ENCODE assay signal across 33 cellular contexts in the genomic region with DNA sequence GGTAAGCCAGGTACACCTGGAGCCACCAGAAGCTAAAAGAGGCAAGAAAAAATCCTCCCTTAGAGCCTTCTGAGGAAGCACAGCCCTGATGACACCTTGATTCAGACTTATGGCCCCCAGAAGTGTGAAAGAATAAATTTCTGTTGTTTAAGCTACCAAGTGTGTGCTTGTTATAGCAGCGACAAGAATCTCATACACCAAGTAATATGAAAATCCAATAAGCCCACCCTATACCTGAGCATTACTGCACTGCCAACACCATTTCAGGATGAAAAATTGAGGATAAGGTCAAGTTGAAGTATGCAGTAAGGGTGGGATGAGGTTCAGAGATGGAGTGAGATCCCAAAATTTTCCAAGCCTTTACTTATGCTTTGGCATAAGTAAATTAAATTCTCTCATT.
DNase-seq lines count a peak whose midpoint lies in the region; ATAC-seq, FAIRE-seq and TF ChIP-seq lines count a peak whose summit lies in the region.
"Had no signal": no experiment of that assay in that cellular context is flagged by ENCODE, and none has a peak within 500 bp of the region (broad histone marks: within the 10 kb centered on the region; RNA-seq: fewer than 3 reads in every experiment).

No MANE protein-coding gene starts in this region.

- H2AFZ ChIP-seq in HepG2 (ENCODE audit: low read length) (no peak overlapping the region), H9 (ENCODE audit: low read length) (no peak overlapping the region)

- intact Hi-C loops in HepG2 (cut with micrococcal nuclease; ENCODE audit: unreplicated experiment), result no loop called here
- intact Hi-C loops in right lobe of liver (cut with DNase I), result no loop called here

- no peak overlapping the region for H2BK5ac ChIP-seq in H9 (ENCODE audit: insufficient read length, low read length)

- H3K9me3 ChIP-seq in HepG2 (ENCODE audit: low read length) (peaks cover 10% of the 10 kb centered on the region), right lobe of liver (no peaks in the 10 kb centered on the region), H9 (ENCODE audit: control insufficient read depth, low read depth, low read length) (no peaks in the 10 kb centered on the region)
- H3K9me3 ChIP-seq: BE2C had no signal

- no peaks in the 10 kb centered on the region for H3K79me1 ChIP-seq in H9 (ENCODE audit: insufficient read depth, low read depth, low read length, poor library complexity, severe bottlenecking)

- H3K27me3 ChIP-seq in HepG2 (ENCODE audit: control insufficient read depth in 1 of 2, insufficient read depth in 2 of 2, low read length in 2 of 2) (no peaks in the 10 kb centered on the region), right lobe of liver (no peaks in the 10 kb centered on the region), H9 (ENCODE audit: insufficient read depth, low read length) (no peaks in the 10 kb centered on the region)
- H3K27me3 ChIP-seq: BLaER1; BLaER1 treated with 17β-estradiol and CSF1 and Interleukin-3, amounts not matched to agents 10 nM and 100 nM had no signal

- no peak for TF ChIP-seq RAD21 in HepG2 (CRISPR knock-in tag; IDR thresholded peaks at IDR 0.05)

- WGBS in HepG2 (ENCODE audit: low lambda C conversion rate), result 0% methylated on average over 1 of the region's 1 CpG
- WGBS in right lobe of liver (ENCODE audit: insufficient coverage, low coverage, low lambda C conversion rate, missing lambda C conversion rate), result no CpG with 5 or more reads among the region's 1 CpG
- whole genome bisulfite sequencing in H9 (ENCODE audit: extremely low coverage, insufficient read length, low lambda C conversion rate), result no CpG with 5 or more reads among the region's 1 CpG

- peaks cover 0 to 4% (median 0%) of the 10 kb centered on the region in 3 experiments; a peak in 2 of 7 replicates for H3K36me3 Mint-ChIP-seq in H9 (ENCODE audit: insufficient read depth in 1 of 3, low read depth in 3 of 3)
- H3K36me3 Mint-ChIP-seq: CD14-positive monocyte; CD4-positive, CD25-positive, alpha-beta regulatory T cell; CD8-positive, alpha-beta T cell had no signal

- H3K14ac ChIP-seq in H9 (ENCODE audit: insufficient read depth, low read length), result no peak overlapping the region

- H3K4me3 ChIP-seq in HepG2 (replicated peaks in 1 of 3; ENCODE audit: insufficient read depth in 1 of 3, low read depth in 2 of 3, low read length in 3 of 3) (no peak overlapping the region), right lobe of liver (no peak overlapping the region)
- H3K4me3 ChIP-seq: A549; BLaER1; BLaER1 treated with 17β-estradiol and CSF1 and Interleukin-3, amounts not matched to agents 10 nM and 100 nM had no signal

- no peaks in the 10 kb centered on the region; the same call in 1 of the 2 replicates for H3K27me3 Mint-ChIP-seq in H9 (ENCODE audit: low read depth)
- H3K27me3 Mint-ChIP-seq: B cell; CD4-positive, alpha-beta memory T cell; CD4-positive, alpha-beta T cell; CD4-positive, CD25-positive, alpha-beta regulatory T cell had no signal

- in situ Hi-C loops in HepG2 (cut with HindIII; ENCODE audit: extremely low pct_ligation_motif_present, low pct_unique_long_range_greater_than_20kb), result no loop called here

- TF ChIP-seq CTCF in HepG2 (CRISPR knock-in tag; IDR thresholded peaks at IDR 0.05), result no peak
- TF ChIP-seq CTCF in right lobe of liver (IDR thresholded peaks at IDR 0.05), result no peak
- TF ChIP-seq CTCF in H9 (conservative IDR thresholded peaks at IDR 0.05), result no peak

- H2BK15ac ChIP-seq in H9 (ENCODE audit: low read depth, low read length), result no peak overlapping the region

- no peak overlapping the region for H3K27ac ChIP-seq in HepG2 (ENCODE audit: extremely low read length, insufficient read depth, low read length)
- no peak overlapping the region for H3K27ac ChIP-seq in right lobe of liver
- no peak overlapping the region for H3K27ac ChIP-seq in H9 (ENCODE audit: insufficient read length, low read depth, low read length)
- H3K27ac ChIP-seq: 22Rv1; A549; BLaER1; BLaER1 treated with 17β-estradiol and CSF1 and Interleukin-3, amounts not matched to agents 10 nM and 100 nM; C4-2B had no signal

- H2AK5ac ChIP-seq in H9 (ENCODE audit: insufficient read length, low read length), result no peak overlapping the region

- CTCF ChIA-PET in HepG2 (lab: Yijun Ruan, JAX; ENCODE audit: low intra/inter-chr PET ratio, low total read pairs), result no interaction called here

- H3K4me1 ChIP-seq in HepG2 (ENCODE audit: insufficient read depth, low read length) (no peaks in the 10 kb centered on the region), right lobe of liver (no peaks in the 10 kb centered on the region), H9 (ENCODE audit: insufficient read depth, low read length) (no peaks in the 10 kb centered on the region)
- H3K4me1 ChIP-seq: A549; BE2C; BLaER1; BLaER1 treated with 17β-estradiol and CSF1 and Interleukin-3, amounts not matched to agents 10 nM and 100 nM; Caco-2 had no signal

- POLR2A ChIA-PET in HepG2 (lab: Yijun Ruan, JAX), result no interaction called here

- no peak overlapping the region for H3T11ph ChIP-seq in H9 (ENCODE audit: low read length)

- no peak overlapping the region for H4K91ac ChIP-seq in H9 (ENCODE audit: insufficient read length, low read depth, low read length)

- H3K23ac ChIP-seq in H9 (ENCODE audit: insufficient read length, low read depth, low read length), result no peak overlapping the region

- H4K5ac ChIP-seq in H9 (ENCODE audit: insufficient read length, low read depth, low read length), result no peak overlapping the region

- TF ChIP-seq EP300 in HepG2 (IDR thresholded peaks at IDR 0.05; ENCODE audit: low read depth in 2 of 2, low read length in 2 of 2) (no peak), HepG2 (CRISPR knock-in tag; IDR thresholded peaks at IDR 0.05; ENCODE audit: borderline replicate concordance) (no peak)

- H3K79me2 ChIP-seq in HepG2 (ENCODE audit: insufficient read depth, low read length) (no peaks in the 10 kb centered on the region), H9 (ENCODE audit: insufficient read depth, low read length) (no peaks in the 10 kb centered on the region)

- no peak overlapping the region for H2BK20ac ChIP-seq in H9 (ENCODE audit: low read depth, low read length, poor library complexity, severe bottlenecking)

- H4K8ac ChIP-seq in H9 (replicated peaks; ENCODE audit: insufficient read length, low read depth, low read length), result no peak overlapping the region

- H4K20me1 ChIP-seq in HepG2 (ENCODE audit: insufficient read depth, low read length) (no peaks in the 10 kb centered on the region), H9 (ENCODE audit: control insufficient read depth, insufficient read depth, insufficient read length) (no peaks in the 10 kb centered on the region)
- H4K20me1 ChIP-seq: BLaER1; BLaER1 treated with 17β-estradiol and CSF1 and Interleukin-3, amounts not matched to agents 10 nM and 100 nM had no signal

- H3K9ac ChIP-seq in HepG2 (ENCODE audit: insufficient read depth, low read depth, low read length) (no peak overlapping the region), H9 (ENCODE audit: extremely low read depth, insufficient read length, low read length) (no peak overlapping the region)
- H3K9ac ChIP-seq: BLaER1; BLaER1 treated with 17β-estradiol and CSF1 and Interleukin-3, amounts not matched to agents 10 nM and 100 nM had no signal

- no peak overlapping the region for H3K18ac ChIP-seq in H9 (ENCODE audit: insufficient read length, low read depth, low read length)

- BruUV-seq in HepG2 (replicated peaks; lab: Mats Ljungman, UMichigan), result no TSS peak

- peaks cover 5 to 12% of the 10 kb centered on the region in 2 experiments; a peak in 4 of 5 replicates for H3K9me3 Mint-ChIP-seq in H9

- no peak overlapping the region for H2BK120ac ChIP-seq in H9 (ENCODE audit: low read depth, low read length, poor library complexity, severe bottlenecking)

- no peak overlapping the region for H3K4me2 ChIP-seq in HepG2 (ENCODE audit: low read depth, low read length)
- no peak overlapping the region for H3K4me2 ChIP-seq in H9 (ENCODE audit: insufficient read depth, insufficient read length, low read length)
- H3K4me2 ChIP-seq: A549; BLaER1; BLaER1 treated with 17β-estradiol and CSF1 and Interleukin-3, amounts not matched to agents 10 nM and 100 nM had no signal

- H3K36me3 ChIP-seq in HepG2 (replicated peaks in 1 of 2; ENCODE audit: control insufficient read depth in 1 of 2, insufficient read depth in 2 of 2, low read length in 2 of 2) (no peaks in the 10 kb centered on the region), right lobe of liver (no peaks in the 10 kb centered on the region)
- H3K36me3 ChIP-seq: BE2C; BLaER1; BLaER1 treated with 17β-estradiol and CSF1 and Interleukin-3, amounts not matched to agents 10 nM and 100 nM had no signal

- H2BK12ac ChIP-seq in H9 (ENCODE audit: insufficient read length, low read depth, low read length), result no peak overlapping the region

- H3K4me1 Mint-ChIP-seq in H9, result peaks cover 0 to 2% of the 10 kb centered on the region in 2 experiments; a peak in 1 of 4 replicates
- H3K4me1 Mint-ChIP-seq: B cell; CD14-positive monocyte; CD4-positive, alpha-beta memory T cell; CD4-positive, CD25-positive, alpha-beta regulatory T cell; CD8-positive, alpha-beta memory T cell had no signal

- no peak for DNase-seq in HepG2 (ENCODE audit: low spot score)
- no peak for DNase-seq in right lobe of liver
- no peak for DNase-seq in HTR-8/SVneo (ENCODE audit: insufficient read length, low spot score)
- no peak for DNase-seq in H9
- DNase-seq: 8988T; ACHN; AML-193; BE2C; C1 segment of cervical spinal cord; Caco-2; Calu3; CD4-positive, alpha-beta memory T cell; CD4-positive, alpha-beta T cell; CD4-positive, CD25-positive, alpha-beta regulatory T cell; CD8-positive, alpha-beta memory T cell; CD8-positive, alpha-beta T cell; COR-L47; DMS 273 treated with DMSO at 0.1 percent for 48 hours; DMS153; DMS53; DMS79; DMS79 treated with DMSO at 0.1 percent for 48 hours; DND-41; EL had no signal

- TF ChIP-seq POLR2A in HepG2 (IDR thresholded peaks at IDR 0.05; ENCODE audit: insufficient read depth in 1 of 2, low read depth in 2 of 2, low read length in 2 of 2) (no peak), right lobe of liver (IDR thresholded peaks at IDR 0.05) (no peak)

- no peak overlapping the region for H3K27ac Mint-ChIP-seq in H9
- H3K27ac Mint-ChIP-seq: B cell; CD14-positive monocyte; CD4-positive, alpha-beta memory T cell; CD4-positive, alpha-beta T cell; CD4-positive, CD25-positive, alpha-beta regulatory T cell; CD8-positive, alpha-beta memory T cell; CD8-positive, alpha-beta T cell had no signal

- H3K4ac ChIP-seq in H9 (ENCODE audit: low read depth, low read length), result no peak overlapping the region

- ATAC-seq in HepG2, result no peak
- ATAC-seq in right lobe of liver, result no peak
- ATAC-seq: A549; CD8-positive, alpha-beta T cell had no signal

- no peak overlapping the region for H3K4me3 Mint-ChIP-seq in H9
- H3K4me3 Mint-ChIP-seq: B cell; CD14-positive monocyte; CD4-positive, alpha-beta memory T cell; CD4-positive, alpha-beta T cell; CD4-positive, CD25-positive, alpha-beta regulatory T cell; CD8-positive, alpha-beta memory T cell; CD8-positive, alpha-beta T cell had no signal

- FAIRE-seq in HepG2 (lab: Jason Lieb, UNC), result no peak
- FAIRE-seq in HTR-8/SVneo (lab: Jason Lieb, UNC), result peak; percentile 75
- FAIRE-seq: A204.1, A549, D721Med had no signal

- H3K23me2 ChIP-seq in H9 (ENCODE audit: insufficient read length, low read depth, low read length, poor library complexity, severe bottlenecking), result no peaks in the 10 kb centered on the region

- no peak overlapping the region for H3K56ac ChIP-seq in H9 (ENCODE audit: insufficient read length, low read depth, low read length)
